Comparison of ENCODE assay signal across 1 cellular context in genomic region chr6:91087864-91088263, GRCh38.
TF ChIP-seq lines count a peak whose summit lies in the region.

No MANE protein-coding gene starts in this region.

TF ChIP-seq in SK-N-SH, 30 proteins besides CTCF, POLR2A, EP300 and RAD21 (continued from another document):
- TF ChIP-seq USF1 (IDR thresholded peaks at IDR 0.05; ENCODE audit: borderline replicate concordance, low read depth) (no peak), TAF1 (IDR thresholded peaks at IDR 0.05; ENCODE audit: borderline replicate concordance, low read depth, low read length) (no peak), NRF1 (IDR thresholded peaks at IDR 0.05; ENCODE audit: low read depth, low read length) (no peak), POLR2AphosphoS5 (IDR thresholded peaks at IDR 0.05; ENCODE audit: low read depth, low read length) (no peak), MXI1 (IDR thresholded peaks at IDR 0.05; ENCODE audit: low read depth, low read length) (no peak), MEF2A (IDR thresholded peaks at IDR 0.05; ENCODE audit: borderline replicate concordance, low read depth) (no peak), NFIC (IDR thresholded peaks at IDR 0.05; ENCODE audit: borderline replicate concordance) (no peak), JUND (IDR thresholded peaks at IDR 0.05) (no peak), RCOR1 (IDR thresholded peaks at IDR 0.05; ENCODE audit: low read length) (no peak)
